In the genomic region with DNA sequence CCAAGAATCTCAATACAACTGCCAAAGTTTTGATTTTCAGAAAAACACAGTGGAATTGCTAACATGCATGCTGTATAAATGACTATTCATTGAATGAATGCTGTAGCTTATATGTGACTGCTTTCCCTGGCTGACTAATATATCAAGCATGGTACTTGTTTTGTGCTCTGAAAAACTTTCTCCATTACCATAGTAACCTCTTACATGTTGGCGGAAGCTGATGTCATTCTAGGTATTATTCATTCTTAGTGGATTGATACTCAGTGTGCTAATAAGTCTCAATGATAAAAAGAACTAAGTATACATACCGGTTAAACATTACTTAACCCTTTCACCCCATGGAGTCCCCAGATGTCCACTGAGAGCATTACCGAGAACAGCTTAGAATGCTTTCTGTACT, we compare ENCODE assay signal across 9 cellular contexts.
DNase-seq lines count a peak whose midpoint lies in the region; ATAC-seq lines count a peak whose summit lies in the region.
"Had no signal": no experiment of that assay in that cellular context is flagged by ENCODE, and none has a peak within 500 bp of the region (broad histone marks: within the 10 kb centered on the region; RNA-seq: fewer than 3 reads in every experiment).

No MANE protein-coding gene starts in this region.

- CTCF ChIA-PET in activated CD8-positive, alpha-beta memory T cell treated with anti-CD3 and anti-CD28 coated beads, Interleukin-2, amount 10 ng/mL, durations not matched to agents 7 days and 5 days (lab: Charles Lee) = no interaction called here
- CTCF ChIA-PET in activated CD4-positive, alpha-beta memory T cell treated with anti-CD3 and anti-CD28 coated beads, Interleukin-2, amount 10 ng/mL, durations not matched to agents 7 days and 5 days (lab: Charles Lee) = no interaction called here

- no peaks in the 10 kb centered on the region for H3K4me1 Mint-ChIP-seq in activated CD8-positive, alpha-beta memory T cell treated with anti-CD3 and anti-CD28 coated beads, Interleukin-2, amount 10 ng/mL, durations not matched to agents 7 days and 5 days
- H3K4me1 Mint-ChIP-seq in activated T-helper 1 cell treated with anti-CD3 and anti-CD28 coated beads, Interleukin-12 subunit alpha, Interleukin-12 subunit beta, Interleukin-2, Interleukin-4 antibody, amounts not matched to agents 30 ng/mL and 10 ng/mL and 1 ng/mL, durations not matched to agents 14 hours and 24 hours and 36 hours (ENCODE audit: low read depth) = no peaks in the 10 kb centered on the region
- H3K4me1 Mint-ChIP-seq in activated CD4-positive, alpha-beta memory T cell treated with anti-CD3 and anti-CD28 coated beads, Interleukin-2, amount 10 ng/mL, durations not matched to agents 7 days and 5 days = no peaks in the 10 kb centered on the region

- ATAC-seq in GM18861 (IDR thresholded peaks at IDR 0.05; ENCODE audit: unreplicated experiment) (peak; percentile 60), HG03520 (IDR thresholded peaks at IDR 0.05; ENCODE audit: unreplicated experiment) (peak; percentile 81)
- no peak for ATAC-seq in activated CD8-positive, alpha-beta memory T cell treated with anti-CD3 and anti-CD28 coated beads, Interleukin-2, amount 10 ng/mL, durations not matched to agents 7 days and 5 days
- ATAC-seq: naive thymus-derived CD4-positive, alpha-beta T cell had no signal

- H3K27ac Mint-ChIP-seq in activated CD8-positive, alpha-beta memory T cell treated with anti-CD3 and anti-CD28 coated beads, Interleukin-2, amount 10 ng/mL, durations not matched to agents 7 days and 5 days = no peak overlapping the region
- H3K27ac Mint-ChIP-seq in activated T-helper 1 cell treated with anti-CD3 and anti-CD28 coated beads, Interleukin-12 subunit alpha, Interleukin-12 subunit beta, Interleukin-2, Interleukin-4 antibody, amounts not matched to agents 30 ng/mL and 10 ng/mL and 1 ng/mL, durations not matched to agents 14 hours and 24 hours and 36 hours = no peak overlapping the region
- no peak overlapping the region for H3K27ac Mint-ChIP-seq in activated CD4-positive, alpha-beta memory T cell treated with anti-CD3 and anti-CD28 coated beads, Interleukin-2, amount 10 ng/mL, durations not matched to agents 7 days and 5 days
- H3K27ac Mint-ChIP-seq: naive thymus-derived CD4-positive, alpha-beta T cell had no signal

- intact Hi-C loops in activated T-helper 1 cell treated with anti-CD3 and anti-CD28 coated beads, Interleukin-12 subunit alpha, Interleukin-12 subunit beta, Interleukin-2, Interleukin-4 antibody, amounts not matched to agents 30 ng/mL and 10 ng/mL and 1 ng/mL, durations not matched to agents 14 hours and 24 hours and 36 hours (cut with micrococcal nuclease) = no loop called here

- peak; percentile 90 for DNase-seq in dedifferentiated amniotic fluid mesenchymal stem cell (ENCODE audit: extremely low spot score)
- peak; percentile 54 for DNase-seq in pulmonary artery endothelial cell (ENCODE audit: low read depth, low spot score)
- no peak for DNase-seq in activated CD8-positive, alpha-beta memory T cell treated with anti-CD3 and anti-CD28 coated beads, Interleukin-2, amount 10 ng/mL, durations not matched to agents 7 days and 5 days
- DNase-seq in activated T-helper 1 cell treated with anti-CD3 and anti-CD28 coated beads, Interleukin-12 subunit alpha, Interleukin-12 subunit beta, Interleukin-2, Interleukin-4 antibody, amounts not matched to agents 30 ng/mL and 10 ng/mL and 1 ng/mL, durations not matched to agents 14 hours and 24 hours and 36 hours (ENCODE audit: low spot score) = no peak
- DNase-seq in NCI-H2227 (lab: John Stamatoyannopoulos, UW; ENCODE audit: unreplicated experiment) = no peak
- DNase-seq in activated CD4-positive, alpha-beta memory T cell treated with anti-CD3 and anti-CD28 coated beads, Interleukin-2, amount 10 ng/mL, durations not matched to agents 7 days and 5 days = no peak
- DNase-seq: naive thymus-derived CD4-positive, alpha-beta T cell had no signal

- H3K9me3 Mint-ChIP-seq in activated CD8-positive, alpha-beta memory T cell treated with anti-CD3 and anti-CD28 coated beads, Interleukin-2, amount 10 ng/mL, durations not matched to agents 7 days and 5 days (ENCODE audit: low read depth) = peaks cover 3% of the 10 kb centered on the region
- no peaks in the 10 kb centered on the region for H3K9me3 Mint-ChIP-seq in activated T-helper 1 cell treated with anti-CD3 and anti-CD28 coated beads, Interleukin-12 subunit alpha, Interleukin-12 subunit beta, Interleukin-2, Interleukin-4 antibody, amounts not matched to agents 30 ng/mL and 10 ng/mL and 1 ng/mL, durations not matched to agents 14 hours and 24 hours and 36 hours
- H3K9me3 Mint-ChIP-seq in activated CD4-positive, alpha-beta memory T cell treated with anti-CD3 and anti-CD28 coated beads, Interleukin-2, amount 10 ng/mL, durations not matched to agents 7 days and 5 days = peaks cover 2% of the 10 kb centered on the region

- POLR2A ChIA-PET in activated CD4-positive, alpha-beta memory T cell treated with anti-CD3 and anti-CD28 coated beads, Interleukin-2, amount 10 ng/mL, durations not matched to agents 7 days and 5 days (lab: Charles Lee) = no interaction called here

- no peak overlapping the region for H3K4me3 Mint-ChIP-seq in activated CD8-positive, alpha-beta memory T cell treated with anti-CD3 and anti-CD28 coated beads, Interleukin-2, amount 10 ng/mL, durations not matched to agents 7 days and 5 days
- no peak overlapping the region for H3K4me3 Mint-ChIP-seq in activated T-helper 1 cell treated with anti-CD3 and anti-CD28 coated beads, Interleukin-12 subunit alpha, Interleukin-12 subunit beta, Interleukin-2, Interleukin-4 antibody, amounts not matched to agents 30 ng/mL and 10 ng/mL and 1 ng/mL, durations not matched to agents 14 hours and 24 hours and 36 hours
- H3K4me3 Mint-ChIP-seq in activated CD4-positive, alpha-beta memory T cell treated with anti-CD3 and anti-CD28 coated beads, Interleukin-2, amount 10 ng/mL, durations not matched to agents 7 days and 5 days = no peak overlapping the region
- H3K4me3 Mint-ChIP-seq: naive thymus-derived CD4-positive, alpha-beta T cell had no signal

- H3K36me3 Mint-ChIP-seq in activated CD8-positive, alpha-beta memory T cell treated with anti-CD3 and anti-CD28 coated beads, Interleukin-2, amount 10 ng/mL, durations not matched to agents 7 days and 5 days = no peaks in the 10 kb centered on the region
- H3K36me3 Mint-ChIP-seq in activated T-helper 1 cell treated with anti-CD3 and anti-CD28 coated beads, Interleukin-12 subunit alpha, Interleukin-12 subunit beta, Interleukin-2, Interleukin-4 antibody, amounts not matched to agents 30 ng/mL and 10 ng/mL and 1 ng/mL, durations not matched to agents 14 hours and 24 hours and 36 hours (ENCODE audit: low read depth) = no peaks in the 10 kb centered on the region
- no peaks in the 10 kb centered on the region for H3K36me3 Mint-ChIP-seq in activated CD4-positive, alpha-beta memory T cell treated with anti-CD3 and anti-CD28 coated beads, Interleukin-2, amount 10 ng/mL, durations not matched to agents 7 days and 5 days (ENCODE audit: low read depth)

- no peaks in the 10 kb centered on the region for H3K27me3 Mint-ChIP-seq in activated CD8-positive, alpha-beta memory T cell treated with anti-CD3 and anti-CD28 coated beads, Interleukin-2, amount 10 ng/mL, durations not matched to agents 7 days and 5 days
- no peaks in the 10 kb centered on the region for H3K27me3 Mint-ChIP-seq in activated T-helper 1 cell treated with anti-CD3 and anti-CD28 coated beads, Interleukin-12 subunit alpha, Interleukin-12 subunit beta, Interleukin-2, Interleukin-4 antibody, amounts not matched to agents 30 ng/mL and 10 ng/mL and 1 ng/mL, durations not matched to agents 14 hours and 24 hours and 36 hours (ENCODE audit: insufficient read depth)
- H3K27me3 Mint-ChIP-seq in activated CD4-positive, alpha-beta memory T cell treated with anti-CD3 and anti-CD28 coated beads, Interleukin-2, amount 10 ng/mL, durations not matched to agents 7 days and 5 days = no peaks in the 10 kb centered on the region

Comparison
In these comparisons a context has a peak if more than half of its experiments do, and no peak if none do; other contexts are left out.
1. DNase-seq: peak in dedifferentiated amniotic fluid mesenchymal stem cell (single experiment) and pulmonary artery endothelial cell (single experiment); none in activated CD8-positive, alpha-beta memory T cell treated with anti-CD3 and anti-CD28 coated beads, Interleukin-2, amount 10 ng/mL, durations not matched to agents 7 days and 5 days (single experiment), activated T-helper 1 cell treated with anti-CD3 and anti-CD28 coated beads, Interleukin-12 subunit alpha, Interleukin-12 subunit beta, Interleukin-2, Interleukin-4 antibody, amounts not matched to agents 30 ng/mL and 10 ng/mL and 1 ng/mL, durations not matched to agents 14 hours and 24 hours and 36 hours (single experiment), NCI-H2227 (single experiment) and activated CD4-positive, alpha-beta memory T cell treated with anti-CD3 and anti-CD28 coated beads, Interleukin-2, amount 10 ng/mL, durations not matched to agents 7 days and 5 days (single experiment).